Comparison of ENCODE assay signal across 25 cellular contexts in the genomic region with DNA sequence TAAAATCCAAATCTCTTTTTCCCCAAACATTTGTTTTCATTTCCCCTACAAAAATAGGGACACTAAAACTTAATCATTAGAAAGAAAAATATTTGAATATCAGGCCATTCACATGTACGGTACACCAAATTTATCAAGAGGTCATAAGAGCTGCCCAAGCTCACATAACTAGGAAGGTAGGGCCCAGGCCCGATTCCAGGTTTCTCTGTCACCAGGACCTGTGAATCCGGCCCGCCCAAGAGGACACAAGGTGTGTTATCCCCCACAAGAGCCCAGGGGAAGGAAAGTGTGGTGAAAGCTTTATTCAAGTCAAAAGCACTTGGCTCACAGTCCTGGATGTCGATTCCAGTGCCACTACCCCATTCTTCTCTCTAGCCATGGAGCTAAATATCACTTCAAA.
"Had no signal": no experiment of that assay in that cellular context is flagged by ENCODE, and none has a peak within 500 bp of the region (broad histone marks: within the 10 kb centered on the region; RNA-seq: fewer than 3 reads in every experiment).

No MANE protein-coding gene starts in this region.

- DNase-seq: heart left ventricle; hypothalamus; immature natural killer cell; kidney; mesendoderm; naive B cell; natural killer cell; nephron progenitor cell; occipital lobe; spleen; stimulated activated CD4-positive, alpha-beta T cell treated with anti-CD3 and anti-CD28 coated beads, Interleukin-4, amount 100 ng/mL, for 24 hours; stimulated activated naive CD4-positive, alpha-beta T cell; upper lobe of left lung had no signal

- H3K4me1 ChIP-seq: heart left ventricle, neural progenitor cell, right atrium auricular region, spleen, suprapubic skin, tibial nerve, vagina had no signal

- H2AFZ ChIP-seq: neural progenitor cell had no signal

- H3K4me3 ChIP-seq: heart left ventricle, lung, neural progenitor cell, right atrium auricular region, skin epidermis, spleen, suprapubic skin, thoracic aorta, tibial nerve, upper lobe of left lung, vagina had no signal

- FAIRE-seq: islet of Langerhans, kidney had no signal

- ATAC-seq: heart left ventricle; natural killer cell; sciatic nerve; stimulated activated effector memory CD8-positive, alpha-beta T cell treated with anti-CD3 and anti-CD28 coated beads, Interleukin-12 subunit alpha, Interleukin-12 subunit beta, amount 100 ng/mL, for 72 hours had no signal

- H3K27ac ChIP-seq: heart left ventricle, neural progenitor cell, neutrophil, right atrium auricular region, skin epidermis, spleen, suprapubic skin, thoracic aorta, tibial nerve, upper lobe of left lung, vagina had no signal

- H3K9ac ChIP-seq: neural progenitor cell had no signal

- H3K9me3 ChIP-seq: neutrophil, suprapubic skin, thoracic aorta, tibial nerve, upper lobe of left lung, vagina had no signal

- H3K36me3 ChIP-seq: neural progenitor cell had no signal

- H3K4me2 ChIP-seq: neural progenitor cell had no signal

- H3K27me3 ChIP-seq: heart left ventricle, neural progenitor cell, neutrophil, right atrium auricular region, spleen, suprapubic skin, tibial nerve, upper lobe of left lung, vagina had no signal
